ENCODE assay signal across 8 cellular contexts in the genomic region with DNA sequence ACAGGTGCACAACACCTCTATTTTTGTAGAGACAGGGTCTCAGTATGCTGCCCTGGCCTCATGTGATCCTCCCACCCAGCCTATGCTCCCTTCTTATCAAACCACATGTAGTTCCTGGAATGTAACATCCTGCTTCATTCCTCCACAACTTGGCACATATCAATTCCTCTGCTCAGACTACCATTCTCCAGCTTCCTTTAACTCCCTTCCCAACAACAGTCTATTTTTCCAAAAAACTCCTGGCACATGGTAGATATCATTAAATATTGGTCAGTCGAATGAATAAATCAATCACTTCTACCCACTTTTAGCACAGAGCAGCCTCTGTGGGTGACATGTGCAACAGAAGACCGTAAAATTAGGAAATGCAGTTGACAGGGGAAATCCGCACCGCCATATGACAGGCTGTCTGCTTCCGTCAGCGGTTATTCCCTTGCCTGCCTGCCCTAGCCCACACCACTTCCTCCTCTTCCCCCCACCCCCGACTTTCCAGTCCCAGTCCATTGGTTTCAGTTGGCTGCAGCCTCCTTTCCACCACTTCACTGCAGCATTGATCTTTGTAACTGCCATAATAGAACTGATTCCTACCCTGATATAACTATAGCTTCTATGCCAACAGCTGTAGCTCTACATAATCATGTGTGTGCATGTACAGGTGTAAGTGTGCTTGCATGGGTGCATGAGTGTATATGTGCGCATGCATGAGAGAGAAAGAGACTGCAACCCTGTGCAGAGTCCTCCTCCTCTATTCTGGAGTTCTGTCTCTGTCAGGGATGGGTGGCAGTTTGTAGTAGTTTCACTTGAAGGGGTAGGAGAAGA. TPM values are rescaled to one million over a fixed set of nuclear protein-coding genes. Genes with fewer than 3 reads are reported as not detected.
A peak's percentile ranks its signal among the peaks of the same experiment; 100 is the strongest.
DNase-seq lines count a peak whose midpoint lies in the region; ATAC-seq and TF ChIP-seq lines count a peak whose summit lies in the region.

No MANE protein-coding gene starts in this region.

- ATAC-seq in GM21515 (IDR thresholded peaks at IDR 0.05; ENCODE audit: unreplicated experiment): peak; percentile 44

- no peaks in the 10 kb centered on the region for H3K9me3 ChIP-seq in Peyer's patch

- TF ChIP-seq POLR2A in Peyer's patch (IDR thresholded peaks at IDR 0.05): no peak

- H3K36me3 ChIP-seq in Peyer's patch: no peaks in the 10 kb centered on the region

- no peak for TF ChIP-seq CTCF in Peyer's patch (IDR thresholded peaks at IDR 0.05)

- DNase-seq in Peyer's patch: peak; percentile 70 to 89 (median 80)
- peak; percentile 53 for DNase-seq in activated effector memory CD4-positive, alpha-beta T cell treated with Interleukin-2 at 50 U/mL for 16 hours
- peak; percentile 73 for DNase-seq in kidney tubule cell (ENCODE audit: low spot score)
- peak; percentile 42 to 74 (median 50) for DNase-seq in stimulated activated CD4-positive, alpha-beta T cell treated with anti-CD3 and anti-CD28 coated beads, TNF-alpha, amount 100 ng/mL, for 24 hours (ENCODE audit: low read depth in 3 of 3)
- no peak for DNase-seq in SHP77 (lab: John Stamatoyannopoulos, UW)
- no peak for DNase-seq in NCI-H1105 treated with DMSO at 0.1 percent for 48 hours (lab: John Stamatoyannopoulos, UW)
- no peak for DNase-seq in DMS53 (lab: John Stamatoyannopoulos, UW)

- H3K27ac ChIP-seq in Peyer's patch: peak overlapping the region; percentile 48 to 79 (median 56)

- no peaks in the 10 kb centered on the region for H3K27me3 ChIP-seq in Peyer's patch

- H3K4me3 ChIP-seq in Peyer's patch: no peak overlapping the region

- peaks cover 0 to 42% (median 14%) of the 10 kb centered on the region in 4 donors for H3K4me1 ChIP-seq in Peyer's patch

RNA-seq across cellular contexts. Expression of gene AKR1A1, which starts 6.8 kb away (rescaled TPM):
- 100 to 1,000 TPM; 161 to 305 (median 201) TPM for total RNA-seq in Peyer's patch

RNA-seq across cellular contexts. Expression of gene PRDX1, which starts 22.1 kb away (rescaled TPM):
- 100 to 1,000 TPM; 214 to 501 (median 292) TPM for total RNA-seq in Peyer's patch

RNA-seq across cellular contexts. Expression of gene NASP, which starts 40.0 kb away (rescaled TPM):
- 100 to 1,000 TPM in 1 of 4 donors, 10 to 100 TPM in 3; 31.3 to 194 (median 63.8) TPM for total RNA-seq in Peyer's patch

RNA-seq across cellular contexts. Expression of gene MMACHC, which starts 43.7 kb away (rescaled TPM):
- 1 to 10 TPM; 2.5 to 5.1 (median 3.4) TPM for total RNA-seq in Peyer's patch

RNA-seq across cellular contexts. Expression of gene CCDC163, which starts 43.9 kb away (rescaled TPM):
- 1 to 10 TPM in 2 of 4 donors, under 1 TPM in 1, not detected in 1; 0.94 to 3.7 (median 1.7) TPM for total RNA-seq in Peyer's patch

Comparison
In these comparisons a context has a peak if more than half of its experiments do, and no peak if none do; other contexts are left out.
1. DNase-seq: peak in Peyer's patch (3 of 3), activated effector memory CD4-positive, alpha-beta T cell treated with Interleukin-2 at 50 U/mL for 16 hours (single experiment), kidney tubule cell (single experiment) and stimulated activated CD4-positive, alpha-beta T cell treated with anti-CD3 and anti-CD28 coated beads, TNF-alpha, amount 100 ng/mL, for 24 hours (3 of 3); none in SHP77 (0 of 2), NCI-H1105 treated with DMSO at 0.1 percent for 48 hours (single experiment) and DMS53 (single experiment).